ENCODE assay signal across 10 cellular contexts in genomic region chr9:92146610-92147009, GRCh38. TPM values are rescaled to one million over a fixed set of nuclear protein-coding genes. Genes with fewer than 3 reads are reported as not detected.
DNase-seq lines count a peak whose midpoint lies in the region; ATAC-seq and TF ChIP-seq lines count a peak whose summit lies in the region.
"Had no signal": no experiment of that assay in that cellular context is flagged by ENCODE, and none has a peak within 500 bp of the region (broad histone marks: within the 10 kb centered on the region; RNA-seq: fewer than 3 reads in every experiment).

No MANE protein-coding gene starts in this region.

- H3K36me3 Mint-ChIP-seq in activated T-helper 17 cell treated with anti-CD3 and anti-CD28 coated beads, Interleukin-2, amount 50 U/mL, for 72 hours (ENCODE audit: low read depth): no peaks in the 10 kb centered on the region
- H3K36me3 Mint-ChIP-seq in activated CD8-positive, alpha-beta T cell treated with anti-CD3 and anti-CD28 coated beads for 36 hours (ENCODE audit: low read depth): no peaks in the 10 kb centered on the region
- H3K36me3 Mint-ChIP-seq in activated T-helper 2 cell treated with anti-CD3 and anti-CD28 coated beads, Interferon-gamma antibody, Interleukin-2, Interleukin-4, amounts not matched to agents 10 μg/mL and 5 μg/mL and 100 μg/mL, durations not matched to agents 14 hours and 24 hours and 36 hours (ENCODE audit: low read depth): no peaks in the 10 kb centered on the region

- H3K27me3 Mint-ChIP-seq in activated T-helper 17 cell treated with anti-CD3 and anti-CD28 coated beads, Interleukin-2, amount 50 U/mL, for 72 hours: peaks cover 36% of the 10 kb centered on the region
- H3K27me3 Mint-ChIP-seq in activated CD8-positive, alpha-beta T cell treated with anti-CD3 and anti-CD28 coated beads for 36 hours: peaks cover 36% of the 10 kb centered on the region
- peaks cover 17% of the 10 kb centered on the region for H3K27me3 Mint-ChIP-seq in activated T-helper 2 cell treated with anti-CD3 and anti-CD28 coated beads, Interferon-gamma antibody, Interleukin-2, Interleukin-4, amounts not matched to agents 10 μg/mL and 5 μg/mL and 100 μg/mL, durations not matched to agents 14 hours and 24 hours and 36 hours (ENCODE audit: low read depth)

- no peaks in the 10 kb centered on the region for H3K36me3 ChIP-seq in HEK293 (ENCODE audit: control insufficient read depth in 2 of 2, insufficient read depth in 1 of 2, low read length in 2 of 2)
- H3K36me3 ChIP-seq in left ventricle myocardium inferior: no peaks in the 10 kb centered on the region
- H3K36me3 ChIP-seq in skeletal muscle tissue (ENCODE audit: control insufficient read depth in 3 of 3, insufficient read depth in 3 of 3, low read length in 3 of 3): no peaks in the 10 kb centered on the region
- H3K36me3 ChIP-seq: upper lobe of left lung had no signal

- H3K4me3 ChIP-seq in HEK293 (ENCODE audit: low read depth, low read length) (no peak overlapping the region), left ventricle myocardium inferior (no peak overlapping the region), skeletal muscle tissue (ENCODE audit: low read length in 3 of 3) (no peak overlapping the region)

- ATAC-seq in activated T-helper 17 cell treated with anti-CD3 and anti-CD28 coated beads, Interleukin-2, amount 50 U/mL, for 72 hours (replicated peaks): no peak
- no peak for ATAC-seq in activated CD8-positive, alpha-beta T cell treated with anti-CD3 and anti-CD28 coated beads for 36 hours

- CTCF ChIA-PET in HEK293 (lab: Yijun Ruan, JAX): interaction anchor here (0.7 to 5.7 kb wide), 4 partner anchors 7 to 96 kb away, joined by 3 to 42 read pairs (median 5); no protein-coding TSS in a partner anchor
- CTCF ChIA-PET in activated CD8-positive, alpha-beta T cell treated with anti-CD3 and anti-CD28 coated beads for 36 hours (lab: Charles Lee): interaction anchor here (5.2 kb wide), 1 partner anchor 7 kb away, joined by 54 read pairs; no protein-coding TSS in a partner anchor

- H3K4me3 Mint-ChIP-seq in activated T-helper 17 cell treated with anti-CD3 and anti-CD28 coated beads, Interleukin-2, amount 50 U/mL, for 72 hours: peak overlapping the region; percentile 78
- H3K4me3 Mint-ChIP-seq in activated CD8-positive, alpha-beta T cell treated with anti-CD3 and anti-CD28 coated beads for 36 hours: no peak overlapping the region
- no peak overlapping the region for H3K4me3 Mint-ChIP-seq in activated T-helper 2 cell treated with anti-CD3 and anti-CD28 coated beads, Interferon-gamma antibody, Interleukin-2, Interleukin-4, amounts not matched to agents 10 μg/mL and 5 μg/mL and 100 μg/mL, durations not matched to agents 14 hours and 24 hours and 36 hours (ENCODE audit: low read depth)

- no peak for DNase-seq in left ventricle myocardium inferior
- no peak for DNase-seq in T1000 (lab: John Stamatoyannopoulos, UW)
- no peak for DNase-seq in NCI-H1436 (lab: John Stamatoyannopoulos, UW)
- no peak for DNase-seq in activated CD8-positive, alpha-beta T cell treated with anti-CD3 and anti-CD28 coated beads for 36 hours
- DNase-seq in activated T-helper 2 cell treated with anti-CD3 and anti-CD28 coated beads, Interferon-gamma antibody, Interleukin-2, Interleukin-4, amounts not matched to agents 10 μg/mL and 5 μg/mL and 100 μg/mL, durations not matched to agents 14 hours and 24 hours and 36 hours (ENCODE audit: low spot score): no peak
- DNase-seq: NCI-H82, upper lobe of left lung had no signal

- TF ChIP-seq CTCF in HEK293 (tag by site-specific recombination; IDR thresholded peaks at IDR 0.05): no peak
- TF ChIP-seq CTCF in left ventricle myocardium inferior (IDR thresholded peaks at IDR 0.05; ENCODE audit: borderline replicate concordance): no peak
- no peak for TF ChIP-seq CTCF in activated CD8-positive, alpha-beta T cell treated with anti-CD3 and anti-CD28 coated beads for 36 hours (IDR thresholded peaks at IDR 0.05)

- POLR2A ChIA-PET in HEK293 (lab: Yijun Ruan, JAX): no interaction called here
- POLR2A ChIA-PET in activated CD8-positive, alpha-beta T cell treated with anti-CD3 and anti-CD28 coated beads for 36 hours (lab: Charles Lee): no interaction called here

- H3K4me1 ChIP-seq in HEK293 (ENCODE audit: control insufficient read depth, insufficient read depth, low read length) (peaks cover 7% of the 10 kb centered on the region; the same call in 1 of the 2 replicates), left ventricle myocardium inferior (peaks cover 24% of the 10 kb centered on the region), skeletal muscle tissue (ENCODE audit: control insufficient read depth in 3 of 3, insufficient read depth in 3 of 3, low read length in 3 of 3) (peaks cover 6 to 10% (median 8%) of the 10 kb centered on the region in 3 donors)

- H3K4me1 Mint-ChIP-seq in activated T-helper 17 cell treated with anti-CD3 and anti-CD28 coated beads, Interleukin-2, amount 50 U/mL, for 72 hours: peaks cover 5% of the 10 kb centered on the region
- no peaks in the 10 kb centered on the region for H3K4me1 Mint-ChIP-seq in activated CD8-positive, alpha-beta T cell treated with anti-CD3 and anti-CD28 coated beads for 36 hours (ENCODE audit: low read depth)
- peaks cover 14% of the 10 kb centered on the region for H3K4me1 Mint-ChIP-seq in activated T-helper 2 cell treated with anti-CD3 and anti-CD28 coated beads, Interferon-gamma antibody, Interleukin-2, Interleukin-4, amounts not matched to agents 10 μg/mL and 5 μg/mL and 100 μg/mL, durations not matched to agents 14 hours and 24 hours and 36 hours (ENCODE audit: low read depth)

- peak overlapping the region; percentile 91 for H3K27ac Mint-ChIP-seq in activated T-helper 17 cell treated with anti-CD3 and anti-CD28 coated beads, Interleukin-2, amount 50 U/mL, for 72 hours
- no peak overlapping the region for H3K27ac Mint-ChIP-seq in activated CD8-positive, alpha-beta T cell treated with anti-CD3 and anti-CD28 coated beads for 36 hours
- H3K27ac Mint-ChIP-seq in activated T-helper 2 cell treated with anti-CD3 and anti-CD28 coated beads, Interferon-gamma antibody, Interleukin-2, Interleukin-4, amounts not matched to agents 10 μg/mL and 5 μg/mL and 100 μg/mL, durations not matched to agents 14 hours and 24 hours and 36 hours: no peak overlapping the region

- no peaks in the 10 kb centered on the region for H3K9me3 Mint-ChIP-seq in activated T-helper 17 cell treated with anti-CD3 and anti-CD28 coated beads, Interleukin-2, amount 50 U/mL, for 72 hours
- no peaks in the 10 kb centered on the region for H3K9me3 Mint-ChIP-seq in activated CD8-positive, alpha-beta T cell treated with anti-CD3 and anti-CD28 coated beads for 36 hours
- no peaks in the 10 kb centered on the region for H3K9me3 Mint-ChIP-seq in activated T-helper 2 cell treated with anti-CD3 and anti-CD28 coated beads, Interferon-gamma antibody, Interleukin-2, Interleukin-4, amounts not matched to agents 10 μg/mL and 5 μg/mL and 100 μg/mL, durations not matched to agents 14 hours and 24 hours and 36 hours

- H3K27ac ChIP-seq in HEK293 (ENCODE audit: extremely low read depth, low read depth, low read length) (peak overlapping the region; percentile 66), left ventricle myocardium inferior (replicated peaks) (peak overlapping the region; percentile 80), skeletal muscle tissue (ENCODE audit: low read depth, low read length) (peak overlapping the region; percentile 68)

- no peak overlapping the region for H3K9ac ChIP-seq in skeletal muscle tissue (ENCODE audit: low read depth in 1 of 3, low read length in 3 of 3)

- H3K9me3 ChIP-seq in HEK293 (ENCODE audit: control insufficient read depth, insufficient read depth, low read depth, low read length) (no peaks in the 10 kb centered on the region), left ventricle myocardium inferior (replicated peaks) (no peaks in the 10 kb centered on the region), skeletal muscle tissue (ENCODE audit: control insufficient read depth in 3 of 3, low read length in 3 of 3) (no peaks in the 10 kb centered on the region)
- H3K9me3 ChIP-seq: upper lobe of left lung had no signal

- peaks cover 28% of the 10 kb centered on the region for H3K27me3 ChIP-seq in left ventricle myocardium inferior (ENCODE audit: low read depth)
- H3K27me3 ChIP-seq in skeletal muscle tissue (ENCODE audit: control insufficient read depth in 3 of 3, insufficient read depth in 3 of 3, low read length in 3 of 3): peaks cover 0 to 3% (median 2%) of the 10 kb centered on the region in 3 donors

- intact Hi-C loops in left ventricle myocardium inferior (cut with micrococcal nuclease): loop anchor here (10.0 kb wide), 1 partner anchor 88 kb away; no protein-coding TSS in a partner anchor
- intact Hi-C loops in activated CD8-positive, alpha-beta T cell treated with anti-CD3 and anti-CD28 coated beads for 36 hours (cut with micrococcal nuclease): no loop called here
- intact Hi-C loops in activated T-helper 2 cell treated with anti-CD3 and anti-CD28 coated beads, Interferon-gamma antibody, Interleukin-2, Interleukin-4, amounts not matched to agents 10 μg/mL and 5 μg/mL and 100 μg/mL, durations not matched to agents 14 hours and 24 hours and 36 hours (cut with micrococcal nuclease): loop anchor here (10.0 kb wide), 1 partner anchor 98 kb away; no protein-coding TSS in a partner anchor

TF ChIP-seq in HEK293, 187 proteins besides CTCF, POLR2A, EP300 and RAD21:
- TF ChIP-seq ZNF621 (tag by site-specific recombination; IDR thresholded peaks at IDR 0.05) (no peak), SCRT2 (tag by site-specific recombination; IDR thresholded peaks at IDR 0.05) (peak; percentile 52), RBAK (tag by site-specific recombination; IDR thresholded peaks at IDR 0.05) (no peak)
TF ChIP-seq in HEK293: peak in this region for 1.

RNA-seq across cellular contexts. Expression of gene SPTLC1, which starts 31.4 kb away (rescaled TPM):
- 10 to 100 TPM; 45.6 to 66.9 TPM for total RNA-seq in activated T-helper 17 cell treated with anti-CD3 and anti-CD28 coated beads, Interleukin-2, amount 50 U/mL, for 72 hours
- total RNA-seq in left ventricle myocardium inferior (21.9 TPM), skeletal muscle tissue (73.1 TPM)
- total RNA-seq in activated CD8-positive, alpha-beta T cell treated with anti-CD3 and anti-CD28 coated beads for 36 hours: 10 to 100 TPM; 39.6 to 39.8 TPM
- total RNA-seq in activated T-helper 2 cell treated with anti-CD3 and anti-CD28 coated beads, Interferon-gamma antibody, Interleukin-2, Interleukin-4, amounts not matched to agents 10 μg/mL and 5 μg/mL and 100 μg/mL, durations not matched to agents 14 hours and 24 hours and 36 hours: 63.2 and 64.0 TPM in 2 replicates
